ENCODE assay signal across 8 cellular contexts in the genomic region with DNA sequence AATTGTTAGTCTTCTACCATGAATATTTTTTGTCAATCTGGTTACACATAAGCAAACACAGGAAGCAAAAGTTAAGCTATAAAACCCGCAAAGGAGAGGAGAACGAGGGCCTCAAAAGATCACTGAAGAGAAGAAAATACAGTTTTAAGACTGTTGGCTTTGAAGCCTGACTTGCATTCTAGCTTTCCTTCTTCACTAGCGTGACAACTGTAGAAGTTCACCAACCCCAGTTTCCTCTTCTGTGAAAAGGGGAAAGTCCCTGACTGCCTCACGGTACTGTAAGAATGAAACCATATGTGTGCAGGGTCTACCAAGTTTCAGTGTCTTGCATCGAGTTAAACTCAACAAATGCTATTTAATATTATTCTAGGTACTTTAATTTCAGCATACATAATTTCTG. TPM values are rescaled to one million over a fixed set of nuclear protein-coding genes. Genes with fewer than 3 reads are reported as not detected.
A peak's percentile ranks its signal among the peaks of the same experiment; 100 is the strongest.
DNase-seq lines count a peak whose midpoint lies in the region; ATAC-seq lines count a peak whose summit lies in the region.

No MANE protein-coding gene starts in this region.

- H3K9me3 Mint-ChIP-seq in activated T-cell treated with anti-CD3 and anti-CD28 coated beads, Interleukin-2, amount 50 U/mL, for 4 hours, result no peaks in the 10 kb centered on the region
- no peaks in the 10 kb centered on the region for H3K9me3 Mint-ChIP-seq in naive thymus-derived CD8-positive, alpha-beta T cell

- H3K36me3 Mint-ChIP-seq in activated T-cell treated with anti-CD3 and anti-CD28 coated beads, Interleukin-2, amount 50 U/mL, for 4 hours (ENCODE audit: insufficient read depth), result no peaks in the 10 kb centered on the region
- H3K36me3 Mint-ChIP-seq in naive thymus-derived CD8-positive, alpha-beta T cell, result peaks cover 0 to 3% (median 0%) of the 10 kb centered on the region in 3 donors

- H3K4me1 ChIP-seq in aorta (ENCODE audit: control insufficient read depth in 1 of 2, insufficient read depth in 2 of 2, low read length in 2 of 2), result peaks cover 2% of the 10 kb centered on the region in 2 donors

- no peak overlapping the region for H3K27ac ChIP-seq in aorta (ENCODE audit: low read depth in 1 of 2, low read length in 2 of 2)

- WGBS in aorta, 2 donors, result 81 to 83% methylated on average over 5 of the region's 5 CpGs

- H3K4me3 ChIP-seq in aorta (ENCODE audit: low read length in 2 of 2), result no peak overlapping the region

- peak overlapping the region; percentile 57 for H3K4me3 Mint-ChIP-seq in activated T-cell treated with anti-CD3 and anti-CD28 coated beads, Interleukin-2, amount 50 U/mL, for 4 hours
- H3K4me3 Mint-ChIP-seq in naive thymus-derived CD8-positive, alpha-beta T cell, result peak overlapping the region; percentile 54 to 84 (median 66)

- DNase-seq in EH (ENCODE audit: low read depth) (peak; percentile 83), aorta (no peak), C1 segment of cervical spinal cord (lab: John Stamatoyannopoulos, UW) (no peak), inferior parietal cortex (ENCODE audit: extremely low spot score) (no peak)
- peak; percentile 25 for DNase-seq in activated T-cell treated with anti-CD3 and anti-CD28 coated beads, Interleukin-2, amount 50 U/mL, for 4 hours
- peak in 9 of 10 donors; percentile 42 to 89 (median 69) for DNase-seq in naive thymus-derived CD8-positive, alpha-beta T cell

- H3K9me3 ChIP-seq in aorta (ENCODE audit: control insufficient read depth, low read length), result no peaks in the 10 kb centered on the region

- no peaks in the 10 kb centered on the region for H3K27me3 ChIP-seq in aorta (ENCODE audit: control insufficient read depth in 1 of 2, insufficient read depth in 2 of 2, low read length in 1 of 2)

- H3K36me3 ChIP-seq in aorta (ENCODE audit: control insufficient read depth in 1 of 2, insufficient read depth in 2 of 2, low read length in 1 of 2), result no peaks in the 10 kb centered on the region

- H3K27me3 Mint-ChIP-seq in activated T-cell treated with anti-CD3 and anti-CD28 coated beads, Interleukin-2, amount 50 U/mL, for 4 hours (ENCODE audit: low read depth), result no peaks in the 10 kb centered on the region
- no peaks in the 10 kb centered on the region for H3K27me3 Mint-ChIP-seq in naive thymus-derived CD8-positive, alpha-beta T cell

- ATAC-seq in GM21367 (IDR thresholded peaks at IDR 0.05; ENCODE audit: unreplicated experiment) (peak; percentile 98), HG03571 (IDR thresholded peaks at IDR 0.05; ENCODE audit: unreplicated experiment) (peak; percentile 99), aorta (ENCODE audit: low FRiP score) (no peak)
- peak; percentile 78 to 79 for ATAC-seq in activated T-cell treated with anti-CD3 and anti-CD28 coated beads, Interleukin-2, amount 50 U/mL, for 4 hours
- peak; percentile 94 to 98 for ATAC-seq in naive thymus-derived CD8-positive, alpha-beta T cell

- POLR2A ChIA-PET in naive thymus-derived CD8-positive, alpha-beta T cell (lab: Charles Lee), result interaction anchor here (0.9 to 5.5 kb wide), 21 partner anchors 9 to 487 kb away, joined by 3 to 66 read pairs (median 6); partner anchors contain the start of gene LRRN3

- H3K27ac Mint-ChIP-seq in naive thymus-derived CD8-positive, alpha-beta T cell, result peak overlapping the region; percentile 80 to 97 (median 87)

- intact Hi-C loops in aorta (cut with DNase I), result no loop called here

- peaks cover 75% of the 10 kb centered on the region for H3K4me1 Mint-ChIP-seq in activated T-cell treated with anti-CD3 and anti-CD28 coated beads, Interleukin-2, amount 50 U/mL, for 4 hours (ENCODE audit: low read depth)
- H3K4me1 Mint-ChIP-seq in naive thymus-derived CD8-positive, alpha-beta T cell, result peaks cover 23 to 73% (median 65%) of the 10 kb centered on the region in 4 donors

RNA-seq across cellular contexts. Expression of gene LRRN3, which starts 7.5 kb away (rescaled TPM):
- total RNA-seq in activated T-cell treated with anti-CD3 and anti-CD28 coated beads, Interleukin-2, amount 50 U/mL, for 4 hours, result 10 to 100 TPM; 35.7 to 54.0 (median 39.2) TPM
- total RNA-seq in naive thymus-derived CD8-positive, alpha-beta T cell, result 100 to 1,000 TPM; 332 to 337 TPM
- 100 to 1,000 TPM; 127 to 241 (median 223) TPM for polyA plus RNA-seq in naive thymus-derived CD8-positive, alpha-beta T cell
- under 1 TPM; 0.51 to 0.62 TPM for total RNA-seq in aorta
- polyA plus RNA-seq in aorta, result 1 to 10 TPM in 1 of 2 donors, not detected in 1; 5.1 TPM

Comparison
In these comparisons a context has a peak if more than half of its experiments do, and no peak if none do; other contexts are left out.
1. DNase-seq: peak in EH (single experiment), activated T-cell treated with anti-CD3 and anti-CD28 coated beads, Interleukin-2, amount 50 U/mL, for 4 hours (single experiment) and naive thymus-derived CD8-positive, alpha-beta T cell (9 of 10); none in aorta (0 of 2), C1 segment of cervical spinal cord (0 of 14) and inferior parietal cortex (single experiment).
2. RNA of gene LRRN3, which starts 7.5 kb away (total RNA-seq): 332 to 337 TPM in naive thymus-derived CD8-positive, alpha-beta T cell and 35.7 to 54.0 TPM in activated T-cell treated with anti-CD3 and anti-CD28 coated beads, Interleukin-2, amount 50 U/mL, for 4 hours; 0.51 to 0.62 TPM in aorta; every median in the first group is over 10 times any median in the second.